16 cellular contexts compared by ENCODE assay signal in the genomic region with DNA sequence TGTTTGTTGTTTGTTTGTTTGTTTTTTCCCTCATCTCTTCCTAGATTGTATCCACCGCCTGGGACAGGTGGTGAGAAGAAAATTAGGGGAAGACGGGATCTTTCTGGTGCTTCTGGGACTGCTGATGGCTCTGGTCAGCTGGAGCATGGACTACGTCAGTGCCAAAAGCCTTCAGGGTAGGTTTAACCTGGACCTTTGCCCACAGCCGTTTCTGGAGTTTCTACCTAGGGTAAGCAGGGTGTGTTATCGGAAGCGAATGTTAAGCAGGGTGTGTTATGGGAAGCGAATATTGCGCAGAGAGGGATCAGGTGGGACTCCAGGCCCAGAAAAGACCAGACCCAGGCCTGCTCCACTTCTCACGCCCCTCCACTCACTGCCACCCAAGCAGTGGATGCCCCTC. TPM values are rescaled to one million over a fixed set of nuclear protein-coding genes. Genes with fewer than 3 reads are reported as not detected.
"Had no signal": no experiment of that assay in that cellular context is flagged by ENCODE, and none has a peak within 500 bp of the region (broad histone marks: within the 10 kb centered on the region; RNA-seq: fewer than 3 reads in every experiment).

No MANE protein-coding gene starts in this region.

- H3K4me1 ChIP-seq: ascending aorta had no signal

- DNase-seq: activated CD4-positive, alpha-beta T cell treated with anti-CD3 and anti-CD28 coated beads for 1 hour; activated CD4-positive, alpha-beta T cell treated with anti-CD3 and anti-CD28 coated beads, Interleukin-2, amount 50 U/mL, for 48 hours; activated naive CD4-positive, alpha-beta T cell treated with anti-CD3 and anti-CD28 coated beads, Interleukin-2, amount 10 ng/mL, durations not matched to agents 7 days and 5 days; activated T-cell treated with anti-CD3 and anti-CD28 coated beads, Interleukin-2, amount 50 U/mL, for 1 hour; glutamatergic neuron; hypothalamus; stimulated activated CD4-positive, alpha-beta T cell treated with anti-CD3 and anti-CD28 coated beads, Interleukin-12 subunit alpha, Interleukin-12 subunit beta, amount 100 ng/mL, for 4 hours; stimulated activated CD4-positive, alpha-beta T cell treated with anti-CD3 and anti-CD28 coated beads, Interleukin-2, amount 100 ng/mL, for 24 hours; T-helper 1 cell had no signal

- H3K27me3 ChIP-seq: ascending aorta, esophagus muscularis mucosa had no signal

- H3K27ac ChIP-seq: ascending aorta, esophagus muscularis mucosa had no signal

- H3K9me3 ChIP-seq: ascending aorta, esophagus muscularis mucosa had no signal

- H3K4me3 ChIP-seq: ascending aorta, esophagus muscularis mucosa had no signal

- H3K36me3 ChIP-seq: ascending aorta, esophagus muscularis mucosa had no signal

RNA-seq across cellular contexts. Expression of a gene that starts 4.7 kb away (rescaled TPM):
- total RNA-seq: ascending aorta, chondrocyte, esophagus muscularis mucosa, kidney epithelial cell, osteocyte, pulmonary artery endothelial cell had no signal
- polyA plus RNA-seq: neural cell had no signal

RNA-seq across cellular contexts. Expression of a gene that starts 35.9 kb away (rescaled TPM):
- total RNA-seq: chondrocyte, osteocyte, pulmonary artery endothelial cell had no signal
- polyA plus RNA-seq: neural cell had no signal
